In the genomic region with DNA sequence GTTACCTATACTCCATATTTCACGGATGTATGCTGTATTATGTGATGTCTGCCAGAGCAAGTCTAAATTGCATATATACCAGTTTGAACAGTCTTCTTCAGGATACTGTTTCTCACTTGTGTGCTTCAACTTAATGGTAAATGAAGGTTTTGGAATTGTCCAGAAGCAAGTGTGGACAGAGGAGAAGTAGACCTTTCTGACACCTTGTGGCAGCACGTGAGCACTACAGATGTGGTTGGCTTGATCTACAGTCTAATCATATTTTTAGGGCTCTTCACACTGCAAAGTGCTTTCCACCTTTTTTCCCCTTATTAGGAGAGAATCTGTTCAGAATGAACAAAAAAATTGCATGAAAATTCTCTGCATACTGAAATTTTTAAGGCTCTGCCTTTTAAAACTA, we compare ENCODE assay signal across 8 cellular contexts. TPM values are rescaled to one million over a fixed set of nuclear protein-coding genes. Genes with fewer than 3 reads are reported as not detected.
DNase-seq lines count a peak whose midpoint lies in the region; ATAC-seq and TF ChIP-seq lines count a peak whose summit lies in the region.

No MANE protein-coding gene starts in this region.

- DNase-seq in NCI-H2196 (lab: John Stamatoyannopoulos, UW; ENCODE audit: unreplicated experiment) (peak; percentile 60), NCI-H2196 treated with DMSO at 0.1 percent for 48 hours (lab: John Stamatoyannopoulos, UW; ENCODE audit: unreplicated experiment) (no peak), SK-N-DZ (ENCODE audit: low spot score) (peak; percentile 43), astrocyte of the spinal cord (ENCODE audit: low read depth, low spot score) (peak; percentile 49), iPS-NIHi11 (ENCODE audit: low spot score) (peak; percentile 61)
- DNase-seq in stimulated activated CD4-positive, alpha-beta T cell treated with anti-CD3 and anti-CD28 coated beads, Interleukin-4, amount 100 ng/mL, for 1 hour: peak; percentile 50

- no peak overlapping the region for H3K4me3 ChIP-seq in astrocyte of the spinal cord (ENCODE audit: low read depth, low read length)

- peak; percentile 71 for TF ChIP-seq RAD21 in Ishikawa (IDR thresholded peaks at IDR 0.05; ENCODE audit: low read depth)

- no peak for TF ChIP-seq EP300 in Ishikawa (IDR thresholded peaks at IDR 0.05; ENCODE audit: borderline replicate concordance)

- in situ Hi-C loops in astrocyte of the spinal cord (cut with HindIII; ENCODE audit: low sequenced_read_pairs): no loop called here

- ATAC-seq in HG02840 (IDR thresholded peaks at IDR 0.05; ENCODE audit: low FRiP score, unreplicated experiment): no peak

- TF ChIP-seq CTCF in astrocyte of the spinal cord (IDR thresholded peaks at IDR 0.05; ENCODE audit: low read depth, low read length): peak; percentile 72

TF ChIP-seq in Ishikawa, 13 proteins besides CTCF, POLR2A, EP300 and RAD21:
- TF ChIP-seq NFIC (IDR thresholded peaks at IDR 0.05): no peak
- TF ChIP-seq FOXM1 (IDR thresholded peaks at IDR 0.05; ENCODE audit: borderline replicate concordance, low read depth): no peak
- no peak for TF ChIP-seq MAX (IDR thresholded peaks at IDR 0.05)
- no peak for TF ChIP-seq CREB1 (IDR thresholded peaks at IDR 0.05; ENCODE audit: low read depth)
- TF ChIP-seq, protein P1, sequence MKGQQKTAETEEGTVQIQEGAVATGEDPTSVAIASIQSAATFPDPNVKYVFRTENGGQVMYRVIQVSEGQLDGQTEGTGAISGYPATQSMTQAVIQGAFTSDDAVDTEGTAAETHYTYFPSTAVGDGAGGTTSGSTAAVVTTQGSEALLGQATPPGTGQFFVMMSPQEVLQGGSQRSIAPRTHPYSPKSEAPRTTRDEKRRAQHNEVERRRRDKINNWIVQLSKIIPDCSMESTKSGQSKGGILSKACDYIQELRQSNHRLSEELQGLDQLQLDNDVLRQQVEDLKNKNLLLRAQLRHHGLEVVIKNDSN (IDR thresholded peaks at IDR 0.05): no peak
- TF ChIP-seq TCF12 (IDR thresholded peaks at IDR 0.05; ENCODE audit: low read depth): no peak
- TF ChIP-seq TAF1 (IDR thresholded peaks at IDR 0.05; ENCODE audit: low read depth): no peak
- no peak for TF ChIP-seq CEBPB (IDR thresholded peaks at IDR 0.05)
- TF ChIP-seq, protein P2, sequence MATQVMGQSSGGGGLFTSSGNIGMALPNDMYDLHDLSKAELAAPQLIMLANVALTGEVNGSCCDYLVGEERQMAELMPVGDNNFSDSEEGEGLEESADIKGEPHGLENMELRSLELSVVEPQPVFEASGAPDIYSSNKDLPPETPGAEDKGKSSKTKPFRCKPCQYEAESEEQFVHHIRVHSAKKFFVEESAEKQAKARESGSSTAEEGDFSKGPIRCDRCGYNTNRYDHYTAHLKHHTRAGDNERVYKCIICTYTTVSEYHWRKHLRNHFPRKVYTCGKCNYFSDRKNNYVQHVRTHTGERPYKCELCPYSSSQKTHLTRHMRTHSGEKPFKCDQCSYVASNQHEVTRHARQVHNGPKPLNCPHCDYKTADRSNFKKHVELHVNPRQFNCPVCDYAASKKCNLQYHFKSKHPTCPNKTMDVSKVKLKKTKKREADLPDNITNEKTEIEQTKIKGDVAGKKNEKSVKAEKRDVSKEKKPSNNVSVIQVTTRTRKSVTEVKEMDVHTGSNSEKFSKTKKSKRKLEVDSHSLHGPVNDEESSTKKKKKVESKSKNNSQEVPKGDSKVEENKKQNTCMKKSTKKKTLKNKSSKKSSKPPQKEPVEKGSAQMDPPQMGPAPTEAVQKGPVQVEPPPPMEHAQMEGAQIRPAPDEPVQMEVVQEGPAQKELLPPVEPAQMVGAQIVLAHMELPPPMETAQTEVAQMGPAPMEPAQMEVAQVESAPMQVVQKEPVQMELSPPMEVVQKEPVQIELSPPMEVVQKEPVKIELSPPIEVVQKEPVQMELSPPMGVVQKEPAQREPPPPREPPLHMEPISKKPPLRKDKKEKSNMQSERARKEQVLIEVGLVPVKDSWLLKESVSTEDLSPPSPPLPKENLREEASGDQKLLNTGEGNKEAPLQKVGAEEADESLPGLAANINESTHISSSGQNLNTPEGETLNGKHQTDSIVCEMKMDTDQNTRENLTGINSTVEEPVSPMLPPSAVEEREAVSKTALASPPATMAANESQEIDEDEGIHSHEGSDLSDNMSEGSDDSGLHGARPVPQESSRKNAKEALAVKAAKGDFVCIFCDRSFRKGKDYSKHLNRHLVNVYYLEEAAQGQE (IDR thresholded peaks at IDR 0.05; ENCODE audit: low read depth): no peak
- TF ChIP-seq TEAD4 (IDR thresholded peaks at IDR 0.05): no peak
- TF ChIP-seq ZBTB7A (IDR thresholded peaks at IDR 0.05; ENCODE audit: low read depth): no peak
- no peak for TF ChIP-seq YY1 (IDR thresholded peaks at IDR 0.05; ENCODE audit: low read depth)
- TF ChIP-seq EGR1 (IDR thresholded peaks at IDR 0.05): no peak

RNA-seq across cellular contexts. Expression of gene MORC3, which starts 10.9 kb away (rescaled TPM):
- 16.7 and 20.8 TPM in 2 replicates for polyA plus RNA-seq in SK-N-DZ (2014; cell fraction: cytosol; rRNA removed)
- polyA plus RNA-seq in SK-N-DZ (2014; cell fraction: nucleus; rRNA removed): 22.0 and 22.6 TPM in 2 replicates

RNA-seq across cellular contexts. Expression of gene CHAF1B, which starts 54.3 kb away (rescaled TPM):
- 16.8 and 19.2 TPM in 2 replicates for polyA plus RNA-seq in SK-N-DZ (2014; cell fraction: cytosol; rRNA removed)
- polyA plus RNA-seq in SK-N-DZ (2014; cell fraction: nucleus; rRNA removed): 8.8 and 13.3 TPM in 2 replicates
